1 cellular context compared by ENCODE assay signal in genomic region chr19:2095338-2095938, GRCh38.
TF ChIP-seq lines count a peak whose summit lies in the region.

No MANE protein-coding gene starts in this region.

TF ChIP-seq in K562, 482 proteins besides CTCF, POLR2A, EP300 and RAD21 (continued from another document):
- TF ChIP-seq ZNF512 (tag; IDR thresholded peaks at IDR 0.05) (0 out of 2 replicates have a peak, but pooled peaks have one; percentile 45), MNT (conservative IDR thresholded peaks at IDR 0.05) (no peak), ZBTB11 (CRISPR knock-in tag; IDR thresholded peaks at IDR 0.05) (0 out of 6 replicates have a peak, but pooled peaks of 1 of the 3 experiments have one; percentile 34), ARNT (IDR thresholded peaks at IDR 0.05) (peak; percentile 46 to 86; a peak in 3 of 4 replicates), SRF (CRISPR knock-in tag; IDR thresholded peaks at IDR 0.05) (no peak), CC2D1A (IDR thresholded peaks at IDR 0.05) (peak; percentile 79; the same call in 1 of the 2 replicates), HDGF (IDR thresholded peaks at IDR 0.05) (peak; percentile 77), TFAP4 (CRISPR knock-in tag; IDR thresholded peaks at IDR 0.05; ENCODE audit: borderline replicate concordance) (0 out of 2 replicates have a peak, but pooled peaks have one; percentile 0), TRIM25 (IDR thresholded peaks at IDR 0.05; ENCODE audit: borderline replicate concordance) (peak; percentile 95), XRCC4 (IDR thresholded peaks at IDR 0.05; ENCODE audit: extremely low read depth, insufficient read depth, insufficient read length) (no peak)
